19 cellular contexts compared by ENCODE assay signal in the genomic region with DNA sequence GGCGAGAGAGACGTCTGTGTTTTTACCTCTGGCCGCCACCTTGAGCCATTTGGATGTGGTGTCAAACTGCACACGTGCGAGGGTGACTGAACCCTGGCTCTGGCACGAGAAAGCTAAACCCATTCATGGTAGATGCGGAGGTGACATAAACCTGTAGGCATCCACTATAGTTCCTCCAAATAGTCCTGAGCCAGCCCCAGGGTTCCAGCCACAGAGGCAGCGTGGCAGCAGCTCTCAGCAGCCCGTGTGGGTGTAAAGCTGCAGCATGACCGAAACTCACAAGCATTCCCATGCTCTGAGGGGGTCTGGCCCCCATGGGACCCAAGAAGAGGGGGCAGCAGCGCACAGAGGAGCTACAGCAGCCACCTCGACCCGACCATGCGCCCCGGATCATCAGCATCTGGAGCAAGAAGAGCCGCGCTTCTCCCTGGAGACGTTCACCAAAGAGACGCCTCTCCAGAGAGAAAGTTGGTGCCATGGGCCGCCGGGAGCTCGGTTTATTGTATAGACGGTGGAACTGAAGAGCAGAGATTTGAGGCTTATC.
DNase-seq lines count a peak whose midpoint lies in the region; TF ChIP-seq lines count a peak whose summit lies in the region.
"Had no signal": no experiment of that assay in that cellular context is flagged by ENCODE, and none has a peak within 500 bp of the region (broad histone marks: within the 10 kb centered on the region; RNA-seq: fewer than 3 reads in every experiment).

No MANE protein-coding gene starts in this region.

- H3K9me3 Mint-ChIP-seq in osteocyte (ENCODE audit: unreplicated experiment) (no peaks in the 10 kb centered on the region), HFFc6 (peaks cover 30% of the 10 kb centered on the region)

- no peaks in the 10 kb centered on the region for H3K27me3 ChIP-seq in right atrium auricular region

- intact Hi-C loops in cardiac septum (cut with DNase I): no loop called here

- H3K27me3 Mint-ChIP-seq in osteocyte (ENCODE audit: unreplicated experiment) (no peaks in the 10 kb centered on the region), HFFc6 (ENCODE audit: insufficient read depth) (no peaks in the 10 kb centered on the region)

- TF ChIP-seq CTCF in right atrium auricular region (IDR thresholded peaks at IDR 0.05) (no peak), osteocyte (IDR thresholded peaks at IDR 0.05) (no peak), HFFc6 (IDR thresholded peaks at IDR 0.05) (no peak)

- H3K9me3 ChIP-seq in right atrium auricular region: no peaks in the 10 kb centered on the region

- no peaks in the 10 kb centered on the region for H3K36me3 ChIP-seq in right atrium auricular region

- no peak overlapping the region for H3K27ac ChIP-seq in right atrium auricular region
- H3K27ac ChIP-seq: HL-60, KMS-11 had no signal

- H3K36me3 Mint-ChIP-seq in osteocyte (ENCODE audit: unreplicated experiment) (no peaks in the 10 kb centered on the region), HFFc6 (ENCODE audit: low read depth) (no peaks in the 10 kb centered on the region)
- H3K36me3 Mint-ChIP-seq: CD14-positive monocyte had no signal

- H3K27ac Mint-ChIP-seq in osteocyte (ENCODE audit: unreplicated experiment) (no peak overlapping the region), HFFc6 (no peak overlapping the region)

- H3K4me1 Mint-ChIP-seq in osteocyte (ENCODE audit: unreplicated experiment) (no peaks in the 10 kb centered on the region), HFFc6 (ENCODE audit: low read depth) (no peaks in the 10 kb centered on the region)
- H3K4me1 Mint-ChIP-seq: CD14-positive monocyte had no signal

- H3K4me3 Mint-ChIP-seq in osteocyte (ENCODE audit: unreplicated experiment): no peak overlapping the region
- no peak overlapping the region for H3K4me3 Mint-ChIP-seq in HFFc6
- H3K4me3 Mint-ChIP-seq: CD14-positive monocyte had no signal

- no peaks in the 10 kb centered on the region for H3K4me1 ChIP-seq in right atrium auricular region

- H3K4me3 ChIP-seq in right atrium auricular region: no peak overlapping the region

- DNase-seq in right atrium auricular region (ENCODE audit: low spot score): peak; percentile 46
- no peak for DNase-seq in cardiac septum (ENCODE audit: low spot score)
- DNase-seq in islet precursor cell: peak; percentile 43
- peak; percentile 78 for DNase-seq in osteocyte (ENCODE audit: extremely low spot score, unreplicated experiment)
- DNase-seq in iPS-NIHi11 (ENCODE audit: low spot score): no peak
- no peak for DNase-seq in HK-2 (ENCODE audit: unreplicated experiment)
- DNase-seq in HFFc6: no peak
- DNase-seq: DMS 273 treated with DMSO at 0.1 percent for 48 hours, DND-41, H7, MV-4-11, NCI-H187 treated with DMSO at 0.1 percent for 48 hours, NCI-H2227 treated with DMSO at 0.1 percent for 48 hours, NCI-H510A treated with DMSO at 0.1 percent for 48 hours, NCI-H774, SHP77 had no signal

Comparison
In these comparisons a context has a peak if more than half of its experiments do, and no peak if none do; other contexts are left out.
1. DNase-seq: peak in right atrium auricular region (single experiment), islet precursor cell (single experiment) and osteocyte (single experiment); none in cardiac septum (single experiment), iPS-NIHi11 (single experiment), HK-2 (single experiment) and HFFc6 (single experiment).